ENCODE assay signal across 22 cellular contexts in the genomic region with DNA sequence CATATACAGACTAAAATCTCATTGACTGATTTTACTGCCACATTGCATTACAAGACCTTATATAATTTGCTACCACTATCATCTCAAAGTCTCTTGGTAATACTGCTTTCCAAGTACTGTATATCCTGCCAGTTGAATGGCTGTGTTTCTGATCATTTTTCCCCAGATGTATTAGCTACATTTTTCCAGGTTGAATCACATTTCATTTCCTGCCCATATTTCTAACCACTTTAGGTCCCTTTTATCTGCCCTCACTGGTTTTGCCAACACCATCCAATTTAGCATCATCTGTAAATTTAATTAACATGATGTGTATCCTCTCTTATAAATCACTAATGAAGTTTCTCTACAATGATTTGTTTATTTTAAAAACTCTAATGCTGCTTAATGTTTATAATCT.
DNase-seq lines count a peak whose midpoint lies in the region; ATAC-seq, FAIRE-seq and TF ChIP-seq lines count a peak whose summit lies in the region.
"Had no signal": no experiment of that assay in that cellular context is flagged by ENCODE, and none has a peak within 500 bp of the region (broad histone marks: within the 10 kb centered on the region; RNA-seq: fewer than 3 reads in every experiment).

No MANE protein-coding gene starts in this region.

- intact Hi-C loops in CD14-positive monocyte (cut with micrococcal nuclease) = no loop called here

- no peak for TF ChIP-seq CTCF in HFF-Myc (IDR thresholded peaks at IDR 0.05; ENCODE audit: low read depth, low read length, missing control alignments)
- TF ChIP-seq CTCF in astrocyte (IDR thresholded peaks at IDR 0.05; ENCODE audit: insufficient read depth, low read depth, low read length) = no peak
- no peak for TF ChIP-seq CTCF in fibroblast of the aortic adventitia (IDR thresholded peaks at IDR 0.05; ENCODE audit: insufficient read depth, low read length)
- no peak for TF ChIP-seq CTCF in CD14-positive monocyte (IDR thresholded peaks at IDR 0.05)

- H3K4me2 ChIP-seq in astrocyte (ENCODE audit: low read length) = peak overlapping the region; percentile 44
- H3K4me2 ChIP-seq: A549 had no signal

- H3K36me3 ChIP-seq in astrocyte (ENCODE audit: insufficient read depth, low read length) = no peaks in the 10 kb centered on the region
- H3K36me3 ChIP-seq: gastrocnemius medialis, thoracic aorta had no signal

- H3K4me3 ChIP-seq in HFF-Myc (replicated peaks; ENCODE audit: low read depth, low read length) (no peak overlapping the region), astrocyte (ENCODE audit: insufficient read depth, low read depth, low read length) (no peak overlapping the region), fibroblast of the aortic adventitia (ENCODE audit: low read depth, low read length) (no peak overlapping the region)
- H3K4me3 ChIP-seq: A549, gastrocnemius medialis, thoracic aorta had no signal

- H3K4me1 Mint-ChIP-seq in astrocyte (ENCODE audit: low read depth, unreplicated experiment) (peaks cover 14% of the 10 kb centered on the region), CD14-positive monocyte (peaks cover 1% of the 10 kb centered on the region)
- H3K4me1 Mint-ChIP-seq: activated naive CD8-positive, alpha-beta T cell treated with anti-CD3 and anti-CD28 coated beads, Interleukin-2, amount 10 ng/mL, durations not matched to agents 7 days and 5 days had no signal

- peak overlapping the region; percentile 44 for H3K27ac ChIP-seq in astrocyte (ENCODE audit: low read depth, low read length)
- H3K27ac ChIP-seq: A549, gastrocnemius medialis, thoracic aorta had no signal

- H3K9me3 ChIP-seq in astrocyte (ENCODE audit: insufficient read depth, low read depth, low read length) = no peaks in the 10 kb centered on the region
- H3K9me3 ChIP-seq: A549, gastrocnemius medialis, thoracic aorta had no signal

- FAIRE-seq in astrocyte (lab: Jason Lieb, UNC) = no peak
- FAIRE-seq: A549 had no signal

- no peak overlapping the region for H3K9ac ChIP-seq in astrocyte (ENCODE audit: low read length)

- H2AFZ ChIP-seq in astrocyte (ENCODE audit: low read depth, low read length) = no peak overlapping the region

- DNase-seq in 8988T (peak; percentile 17), HFF-Myc (ENCODE audit: extremely low read depth, low read depth) (peak; percentile 44), astrocyte (ENCODE audit: low read depth) (peak; percentile 71), fibroblast of the aortic adventitia (ENCODE audit: low read depth) (peak; percentile 68), CD14-positive monocyte (ENCODE audit: low spot score) (no peak), anterior cingulate cortex (lab: John Stamatoyannopoulos, UW) (no peak)
- DNase-seq: activated naive CD8-positive, alpha-beta T cell treated with anti-CD3 and anti-CD28 coated beads, Interleukin-2, amount 10 ng/mL, durations not matched to agents 7 days and 5 days; COR-L47; gastrocnemius medialis; GF-D8; MM.1S; NCI-H2081 treated with DMSO at 0.1 percent for 48 hours; NCI-H69; retina; RPMI8226 had no signal

- no peak overlapping the region for H3K4me3 Mint-ChIP-seq in astrocyte (ENCODE audit: unreplicated experiment)
- no peak overlapping the region for H3K4me3 Mint-ChIP-seq in CD14-positive monocyte
- H3K4me3 Mint-ChIP-seq: activated naive CD8-positive, alpha-beta T cell treated with anti-CD3 and anti-CD28 coated beads, Interleukin-2, amount 10 ng/mL, durations not matched to agents 7 days and 5 days; dendritic cell treated with granulocyte-macrophage colony-stimulating factor and Interleukin-4, amounts not matched to agents 40 ng/mL and 50 ng/mL, for 4 days; memory B cell; T-helper 1 cell treated with Interleukin-12 subunit alpha and Interleukin-12 subunit beta and Interleukin-4 antibody, amounts not matched to agents 30 μg/mL and 1 μg/mL, for 36 hours had no signal

- H3K27me3 Mint-ChIP-seq in astrocyte (ENCODE audit: low read depth, unreplicated experiment) (no peaks in the 10 kb centered on the region), CD14-positive monocyte (ENCODE audit: low read depth in 3 of 3) (peaks cover 0 to 1% (median 0%) of the 10 kb centered on the region in 3 donors)
- H3K27me3 Mint-ChIP-seq: activated naive CD8-positive, alpha-beta T cell treated with anti-CD3 and anti-CD28 coated beads, Interleukin-2, amount 10 ng/mL, durations not matched to agents 7 days and 5 days; dendritic cell treated with granulocyte-macrophage colony-stimulating factor and Interleukin-4, amounts not matched to agents 40 ng/mL and 50 ng/mL, for 4 days; memory B cell had no signal

- peaks cover 11% of the 10 kb centered on the region for H3K4me1 ChIP-seq in astrocyte (ENCODE audit: insufficient read depth, low read length)
- H3K4me1 ChIP-seq: A549, gastrocnemius medialis had no signal

- H3K27me3 ChIP-seq in astrocyte (ENCODE audit: insufficient read depth, low read length) = no peaks in the 10 kb centered on the region
- H3K27me3 ChIP-seq: gastrocnemius medialis had no signal

- H3K79me2 ChIP-seq in astrocyte (ENCODE audit: insufficient read depth, low read length) = no peaks in the 10 kb centered on the region

- no peak for ATAC-seq in HG03135 (IDR thresholded peaks at IDR 0.05; ENCODE audit: unreplicated experiment)
- ATAC-seq in HG02981 (IDR thresholded peaks at IDR 0.05; ENCODE audit: unreplicated experiment) = no peak
- ATAC-seq: A549, gastrocnemius medialis had no signal

- H3K9me3 Mint-ChIP-seq in astrocyte (ENCODE audit: unreplicated experiment) = peaks cover 5% of the 10 kb centered on the region
- H3K9me3 Mint-ChIP-seq in CD14-positive monocyte = peaks cover 0 to 4% (median 0%) of the 10 kb centered on the region in 7 donors
- H3K9me3 Mint-ChIP-seq: activated naive CD8-positive, alpha-beta T cell treated with anti-CD3 and anti-CD28 coated beads, Interleukin-2, amount 10 ng/mL, durations not matched to agents 7 days and 5 days; dendritic cell treated with granulocyte-macrophage colony-stimulating factor and Interleukin-4, amounts not matched to agents 40 ng/mL and 50 ng/mL, for 4 days; memory B cell; T-helper 1 cell treated with Interleukin-12 subunit alpha and Interleukin-12 subunit beta and Interleukin-4 antibody, amounts not matched to agents 30 μg/mL and 1 μg/mL, for 36 hours had no signal

- H3K27ac Mint-ChIP-seq in astrocyte (ENCODE audit: unreplicated experiment) (no peak overlapping the region), CD14-positive monocyte (no peak overlapping the region)
- H3K27ac Mint-ChIP-seq: activated naive CD8-positive, alpha-beta T cell treated with anti-CD3 and anti-CD28 coated beads, Interleukin-2, amount 10 ng/mL, durations not matched to agents 7 days and 5 days; dendritic cell treated with granulocyte-macrophage colony-stimulating factor and Interleukin-4, amounts not matched to agents 40 ng/mL and 50 ng/mL, for 4 days; memory B cell; T-helper 1 cell treated with Interleukin-12 subunit alpha and Interleukin-12 subunit beta and Interleukin-4 antibody, amounts not matched to agents 30 μg/mL and 1 μg/mL, for 36 hours had no signal

- no peaks in the 10 kb centered on the region for H4K20me1 ChIP-seq in astrocyte (ENCODE audit: insufficient read depth, low read length)

- no peaks in the 10 kb centered on the region for H3K36me3 Mint-ChIP-seq in astrocyte (ENCODE audit: low read depth, unreplicated experiment)
- peaks cover 2 to 4% of the 10 kb centered on the region in 2 donors for H3K36me3 Mint-ChIP-seq in CD14-positive monocyte
- H3K36me3 Mint-ChIP-seq: activated naive CD8-positive, alpha-beta T cell treated with anti-CD3 and anti-CD28 coated beads, Interleukin-2, amount 10 ng/mL, durations not matched to agents 7 days and 5 days had no signal

Comparison
In these comparisons a context has a peak if more than half of its experiments do, and no peak if none do; other contexts are left out.
1. DNase-seq: peak in 8988T (single experiment), HFF-Myc (single experiment), astrocyte (single experiment) and fibroblast of the aortic adventitia (single experiment); none in CD14-positive monocyte (single experiment) and anterior cingulate cortex (0 of 58).